In the genomic region with DNA sequence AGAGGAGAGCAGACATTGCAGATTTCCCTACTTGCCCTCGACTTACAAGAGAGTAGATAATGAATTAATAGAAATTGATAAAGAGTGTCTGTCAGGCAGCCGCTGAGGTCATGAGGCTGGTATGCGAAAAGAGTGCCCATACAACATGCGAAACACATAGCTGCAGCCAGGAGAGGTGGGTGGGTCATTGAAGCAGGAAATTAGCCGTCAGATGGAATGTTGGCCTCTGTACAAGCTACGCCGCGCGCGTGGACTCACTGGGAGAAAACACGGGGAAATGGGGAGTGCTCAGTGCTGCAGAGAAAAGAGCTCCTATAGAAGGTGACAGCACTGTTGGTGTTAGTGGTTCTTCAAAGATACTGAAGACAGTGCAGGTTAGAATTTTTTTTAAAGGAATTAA, we compare ENCODE assay signal across 10 cellular contexts.
A peak's percentile ranks its signal among the peaks of the same experiment; 100 is the strongest.
DNase-seq lines count a peak whose midpoint lies in the region; ATAC-seq and TF ChIP-seq lines count a peak whose summit lies in the region.
"Had no signal": no experiment of that assay in that cellular context is flagged by ENCODE, and none has a peak within 500 bp of the region (broad histone marks: within the 10 kb centered on the region; RNA-seq: fewer than 3 reads in every experiment).

No MANE protein-coding gene starts in this region.

- peaks cover 2% of the 10 kb centered on the region for H3K9me3 Mint-ChIP-seq in nephron
- peaks cover 5% of the 10 kb centered on the region for H3K9me3 Mint-ChIP-seq in activated naive CD8-positive, alpha-beta T cell treated with anti-CD3 and anti-CD28 coated beads, Interleukin-2, amount 50 U/mL, for 24 hours

- H3K4me3 ChIP-seq in AG04449 (ENCODE audit: low read depth, low read length) (peak overlapping the region; percentile 26; the same call in 1 of the 2 replicates), Peyer's patch (peak overlapping the region in 2 of 4 donors; percentile 11 to 19), fibroblast of mammary gland (ENCODE audit: control insufficient read depth, low read depth, low read length) (peak overlapping the region; percentile 34)

- POLR2A ChIA-PET in AG04449 (lab: Yijun Ruan, JAX): interaction anchor here (0.6 to 0.9 kb wide), 3 partner anchors 56 to 147 kb away, joined by 3 to 4 read pairs (median 3); no protein-coding TSS in a partner anchor

- no peaks in the 10 kb centered on the region for H3K36me3 ChIP-seq in Peyer's patch

- TF ChIP-seq CTCF in AG04449 (IDR thresholded peaks at IDR 0.05; ENCODE audit: insufficient read depth, low read length, missing control alignments): no peak
- TF ChIP-seq CTCF in Peyer's patch (IDR thresholded peaks at IDR 0.05): peak in 3 of 6 experiments; percentile 40 to 64 (median 54)
- TF ChIP-seq CTCF in fibroblast of mammary gland (conservative IDR thresholded peaks at IDR 0.05; ENCODE audit: control insufficient read depth, insufficient read depth, low read depth, low read length): peak; percentile 28
- TF ChIP-seq CTCF in nephron (IDR thresholded peaks at IDR 0.05; ENCODE audit: unreplicated experiment in 3 of 3): no peak

- peak overlapping the region in 3 of 4 donors; percentile 1 to 44 (median 20) for H3K27ac ChIP-seq in Peyer's patch
- H3K27ac ChIP-seq: KMS-11 had no signal

- no peak for TF ChIP-seq POLR2A in Peyer's patch (IDR thresholded peaks at IDR 0.05)

- H3K4me3 Mint-ChIP-seq in nephron: peak overlapping the region; percentile 46 to 65 (median 48)
- no peak overlapping the region for H3K4me3 Mint-ChIP-seq in activated naive CD8-positive, alpha-beta T cell treated with anti-CD3 and anti-CD28 coated beads, Interleukin-2, amount 50 U/mL, for 24 hours
- H3K4me3 Mint-ChIP-seq: CD4-positive, alpha-beta memory T cell had no signal

- peak; percentile 42 for DNase-seq in AG04449 (ENCODE audit: low read depth, low spot score)
- peak in 2 of 3 donors; percentile 70 to 80 for DNase-seq in Peyer's patch
- DNase-seq in fibroblast of mammary gland (ENCODE audit: low read depth): peak; percentile 75
- no peak for DNase-seq in NCI-H2196 (lab: John Stamatoyannopoulos, UW; ENCODE audit: unreplicated experiment)
- DNase-seq in DMS79 (lab: John Stamatoyannopoulos, UW): no peak
- no peak for DNase-seq in activated CD4-positive, CD25-positive, alpha-beta regulatory T cell treated with anti-CD3 and anti-CD28 coated beads, Interleukin-2, amount 50 U/mL, for 72 hours
- DNase-seq in activated naive CD8-positive, alpha-beta T cell treated with anti-CD3 and anti-CD28 coated beads, Interleukin-2, amount 50 U/mL, for 24 hours: no peak
- DNase-seq: CD4-positive, alpha-beta memory T cell had no signal

- no peak for ATAC-seq in activated naive CD8-positive, alpha-beta T cell treated with anti-CD3 and anti-CD28 coated beads, Interleukin-2, amount 50 U/mL, for 24 hours

- peaks cover 0 to 17% (median 0%) of the 10 kb centered on the region in 4 donors for H3K4me1 ChIP-seq in Peyer's patch

- peaks cover 27% of the 10 kb centered on the region for H3K4me1 Mint-ChIP-seq in nephron
- peaks cover 15% of the 10 kb centered on the region for H3K4me1 Mint-ChIP-seq in activated naive CD8-positive, alpha-beta T cell treated with anti-CD3 and anti-CD28 coated beads, Interleukin-2, amount 50 U/mL, for 24 hours

- no peaks in the 10 kb centered on the region for H3K27me3 ChIP-seq in Peyer's patch

- H3K27me3 Mint-ChIP-seq in nephron (ENCODE audit: low read depth): no peaks in the 10 kb centered on the region
- H3K27me3 Mint-ChIP-seq in activated naive CD8-positive, alpha-beta T cell treated with anti-CD3 and anti-CD28 coated beads, Interleukin-2, amount 50 U/mL, for 24 hours: no peaks in the 10 kb centered on the region
- H3K27me3 Mint-ChIP-seq: CD4-positive, alpha-beta memory T cell had no signal

- H3K9me3 ChIP-seq in Peyer's patch: no peaks in the 10 kb centered on the region

- peak overlapping the region; percentile 72 to 88 (median 83) for H3K27ac Mint-ChIP-seq in nephron
- H3K27ac Mint-ChIP-seq in activated naive CD8-positive, alpha-beta T cell treated with anti-CD3 and anti-CD28 coated beads, Interleukin-2, amount 50 U/mL, for 24 hours: no peak overlapping the region
- H3K27ac Mint-ChIP-seq: CD4-positive, alpha-beta memory T cell had no signal

- H3K36me3 Mint-ChIP-seq in nephron (ENCODE audit: low read depth): peaks cover 12% of the 10 kb centered on the region
- no peaks in the 10 kb centered on the region for H3K36me3 Mint-ChIP-seq in activated naive CD8-positive, alpha-beta T cell treated with anti-CD3 and anti-CD28 coated beads, Interleukin-2, amount 50 U/mL, for 24 hours (ENCODE audit: low read depth)
- H3K36me3 Mint-ChIP-seq: CD4-positive, alpha-beta memory T cell had no signal

- CTCF ChIA-PET in AG04449 (lab: Yijun Ruan, JAX): interaction anchor here (0.7 to 2.0 kb wide), 7 partner anchors 11 to 194 kb away, joined by 3 to 7 read pairs (median 3); no protein-coding TSS in a partner anchor

Comparison
In these comparisons a context has a peak if more than half of its experiments do, and no peak if none do; other contexts are left out.
1. DNase-seq: peak in AG04449 (single experiment), Peyer's patch (2 of 3) and fibroblast of mammary gland (single experiment); none in NCI-H2196 (single experiment), DMS79 (single experiment), activated CD4-positive, CD25-positive, alpha-beta regulatory T cell treated with anti-CD3 and anti-CD28 coated beads, Interleukin-2, amount 50 U/mL, for 72 hours (single experiment) and activated naive CD8-positive, alpha-beta T cell treated with anti-CD3 and anti-CD28 coated beads, Interleukin-2, amount 50 U/mL, for 24 hours (single experiment).